In the genomic region with DNA sequence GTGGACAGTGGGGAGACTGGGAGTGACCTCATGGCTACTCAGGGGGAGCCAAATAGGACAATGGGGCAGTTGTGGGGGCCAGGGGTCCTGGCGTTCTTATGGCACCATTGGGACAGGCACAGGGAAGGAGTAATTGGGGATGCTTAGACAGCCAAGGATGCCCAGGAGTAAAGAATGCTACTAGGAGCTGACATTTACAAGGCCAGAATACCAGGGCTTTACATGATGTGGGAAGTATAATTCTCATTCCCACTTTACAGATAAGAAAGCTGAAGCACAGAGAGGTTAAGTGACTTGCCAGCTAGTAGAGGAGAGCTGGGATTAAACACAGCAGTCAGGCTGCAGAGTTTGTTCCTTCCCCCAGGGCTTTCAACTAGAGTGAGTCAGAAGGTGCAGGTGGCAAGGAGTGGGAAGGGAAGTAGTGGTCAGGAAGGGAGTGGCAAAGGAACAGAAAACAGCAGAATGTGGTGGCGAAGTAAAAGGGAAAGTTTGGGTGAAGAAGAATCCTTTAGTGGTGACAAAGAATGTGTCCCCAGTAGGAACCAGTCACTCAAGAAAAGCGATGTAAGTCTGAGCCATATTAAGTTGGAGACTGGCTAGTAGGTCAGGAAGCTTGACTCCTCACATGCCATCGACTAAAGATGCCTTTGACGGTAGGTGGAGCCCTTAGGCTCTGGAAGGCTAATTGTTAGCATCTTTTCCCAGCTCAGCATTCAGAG, we compare ENCODE assay signal across 8 cellular contexts. TPM values are rescaled to one million over a fixed set of nuclear protein-coding genes. Genes with fewer than 3 reads are reported as not detected.
DNase-seq lines count a peak whose midpoint lies in the region; ATAC-seq lines count a peak whose summit lies in the region.

No MANE protein-coding gene starts in this region.

- no peaks in the 10 kb centered on the region for H3K79me2 ChIP-seq in Karpas-422 (ENCODE audit: low read length)

- peak; percentile 35 for DNase-seq in EL
- DNase-seq in Karpas-422, result peak; percentile 78
- DNase-seq in activated naive CD8-positive, alpha-beta T cell treated with anti-CD3 and anti-CD28 coated beads, Interleukin-2, amount 50 U/mL, for 24 hours, result no peak
- no peak for DNase-seq in left lobe of liver (ENCODE audit: low spot score)
- no peak for DNase-seq in superior temporal gyrus (ENCODE audit: extremely low spot score)
- DNase-seq in NCI-H128 (lab: John Stamatoyannopoulos, UW; ENCODE audit: unreplicated experiment), result no peak
- no peak for DNase-seq in cerebellar nuclear complex (lab: John Stamatoyannopoulos, UW)

- ATAC-seq in activated naive CD8-positive, alpha-beta T cell treated with anti-CD3 and anti-CD28 coated beads, Interleukin-2, amount 50 U/mL, for 24 hours, result peak; percentile 57
- ATAC-seq in left lobe of liver (peak; percentile 82), GM19467 (IDR thresholded peaks at IDR 0.05; ENCODE audit: unreplicated experiment) (no peak)

- H3K27ac Mint-ChIP-seq in activated naive CD8-positive, alpha-beta T cell treated with anti-CD3 and anti-CD28 coated beads, Interleukin-2, amount 50 U/mL, for 24 hours, result no peak overlapping the region

- peaks cover 21% of the 10 kb centered on the region for H3K4me1 ChIP-seq in Karpas-422 (ENCODE audit: low read length)

- H3K27me3 Mint-ChIP-seq in activated naive CD8-positive, alpha-beta T cell treated with anti-CD3 and anti-CD28 coated beads, Interleukin-2, amount 50 U/mL, for 24 hours, result peaks cover 13% of the 10 kb centered on the region

- no peaks in the 10 kb centered on the region for H3K36me3 ChIP-seq in Karpas-422 (ENCODE audit: insufficient read depth, low read length)

- no peaks in the 10 kb centered on the region for H4K20me1 ChIP-seq in Karpas-422 (ENCODE audit: insufficient read depth, low read depth, low read length)

- H3K9me3 ChIP-seq in Karpas-422 (ENCODE audit: low read length), result no peaks in the 10 kb centered on the region

- peaks cover 11% of the 10 kb centered on the region for H3K4me1 Mint-ChIP-seq in activated naive CD8-positive, alpha-beta T cell treated with anti-CD3 and anti-CD28 coated beads, Interleukin-2, amount 50 U/mL, for 24 hours

- no peak overlapping the region for H3K27ac ChIP-seq in Karpas-422 (ENCODE audit: low read length)

- no peak overlapping the region for H3K9ac ChIP-seq in Karpas-422 (ENCODE audit: low read length)

- H3K4me2 ChIP-seq in Karpas-422 (ENCODE audit: low read depth, low read length, poor library complexity, severe bottlenecking), result peak overlapping the region; percentile 16

- no peak overlapping the region for H2AFZ ChIP-seq in Karpas-422 (ENCODE audit: low read length)

- H3K27me3 ChIP-seq in Karpas-422 (ENCODE audit: low read length), result no peaks in the 10 kb centered on the region; the same call in 1 of the 2 replicates

- H3K36me3 Mint-ChIP-seq in activated naive CD8-positive, alpha-beta T cell treated with anti-CD3 and anti-CD28 coated beads, Interleukin-2, amount 50 U/mL, for 24 hours (ENCODE audit: low read depth), result no peaks in the 10 kb centered on the region

- H3K4me3 Mint-ChIP-seq in activated naive CD8-positive, alpha-beta T cell treated with anti-CD3 and anti-CD28 coated beads, Interleukin-2, amount 50 U/mL, for 24 hours, result peak overlapping the region; percentile 10

- H3K9me2 ChIP-seq in Karpas-422 (replicated peaks; ENCODE audit: insufficient read depth, low read length), result no peaks in the 10 kb centered on the region

- no peaks in the 10 kb centered on the region for H3K9me3 Mint-ChIP-seq in activated naive CD8-positive, alpha-beta T cell treated with anti-CD3 and anti-CD28 coated beads, Interleukin-2, amount 50 U/mL, for 24 hours

- H3K4me3 ChIP-seq in Karpas-422 (ENCODE audit: low read length), result no peak overlapping the region

RNA-seq across cellular contexts. Expression of a gene that starts 32.8 kb away (rescaled TPM):
- total RNA-seq in Karpas-422 (2014; rRNA removed; shearing (Covaris generic); ENCODE audit: low replicate concordance), result not detected in 2 replicates
- 5.0 TPM for total RNA-seq in left lobe of liver

Comparison
In these comparisons a context has a peak if more than half of its experiments do, and no peak if none do; other contexts are left out.
1. DNase-seq: peak in EL (single experiment) and Karpas-422 (single experiment); none in activated naive CD8-positive, alpha-beta T cell treated with anti-CD3 and anti-CD28 coated beads, Interleukin-2, amount 50 U/mL, for 24 hours (single experiment), left lobe of liver (single experiment), superior temporal gyrus (single experiment), NCI-H128 (single experiment) and cerebellar nuclear complex (0 of 2).